Comparison of ENCODE assay signal across 11 cellular contexts in genomic region chr11:125163431-125164011, GRCh38. TPM values are rescaled to one million over a fixed set of nuclear protein-coding genes. Genes with fewer than 3 reads are reported as not detected.
A peak's percentile ranks its signal among the peaks of the same experiment; 100 is the strongest.
DNase-seq lines count a peak whose midpoint lies in the region; ATAC-seq and TF ChIP-seq lines count a peak whose summit lies in the region.
"Had no signal": no experiment of that assay in that cellular context is flagged by ENCODE, and none has a peak within 500 bp of the region (broad histone marks: within the 10 kb centered on the region; RNA-seq: fewer than 3 reads in every experiment).

No MANE protein-coding gene starts in this region.

- no peaks in the 10 kb centered on the region for H3K36me3 Mint-ChIP-seq in osteocyte (ENCODE audit: unreplicated experiment)
- H3K36me3 Mint-ChIP-seq in stimulated activated naive B cell treated with anti-CD40 and anti-IgM and Interleukin-4, amounts not matched to agents 10 μg/mL and 1 μg/mL and 100 μg/mL, for 72 hours, result no peaks in the 10 kb centered on the region

- peaks cover 36% of the 10 kb centered on the region for H3K27me3 ChIP-seq in H7 (ENCODE audit: control insufficient read depth, insufficient read depth, low read length)
- H3K27me3 ChIP-seq in hepatocyte, result peaks cover 42% of the 10 kb centered on the region

- H3K4me1 Mint-ChIP-seq in osteocyte (ENCODE audit: unreplicated experiment), result peaks cover 31% of the 10 kb centered on the region
- H3K4me1 Mint-ChIP-seq in stimulated activated naive B cell treated with anti-CD40 and anti-IgM and Interleukin-4, amounts not matched to agents 10 μg/mL and 1 μg/mL and 100 μg/mL, for 72 hours, result peaks cover 13 to 23% of the 10 kb centered on the region in 2 donors

- H3K4me3 ChIP-seq in H7 (ENCODE audit: insufficient read depth, low read depth, low read length) (no peak overlapping the region; the same call in 1 of the 2 replicates), hepatocyte (no peak overlapping the region)
- H3K4me3 ChIP-seq: K562 had no signal

- H2AFZ ChIP-seq in hepatocyte, result peak overlapping the region; percentile 35

- H3K4me2 ChIP-seq in hepatocyte, result peak overlapping the region; percentile 97

- peak overlapping the region; percentile 77; the same call in 1 of the 2 replicates for H3K27ac ChIP-seq in VCaP
- H3K27ac ChIP-seq in hepatocyte, result peak overlapping the region; percentile 47

- H3K9me3 Mint-ChIP-seq in osteocyte (ENCODE audit: unreplicated experiment), result no peaks in the 10 kb centered on the region
- no peaks in the 10 kb centered on the region for H3K9me3 Mint-ChIP-seq in stimulated activated naive B cell treated with anti-CD40 and anti-IgM and Interleukin-4, amounts not matched to agents 10 μg/mL and 1 μg/mL and 100 μg/mL, for 72 hours

- H3K9me3 ChIP-seq in hepatocyte (ENCODE audit: low read depth), result no peaks in the 10 kb centered on the region
- H3K9me3 ChIP-seq: left lung had no signal

- peaks cover 25% of the 10 kb centered on the region for H3K4me1 ChIP-seq in hepatocyte (ENCODE audit: insufficient read depth)

- no peaks in the 10 kb centered on the region for H3K36me3 ChIP-seq in H7 (replicated peaks; ENCODE audit: control insufficient read depth, insufficient read depth, low read length)
- H3K36me3 ChIP-seq in hepatocyte (replicated peaks; ENCODE audit: insufficient read depth, low read depth), result no peaks in the 10 kb centered on the region
- H3K36me3 ChIP-seq: left lung had no signal

- TF ChIP-seq CTCF in VCaP (conservative IDR thresholded peaks at IDR 0.05) (no peak), hepatocyte (IDR thresholded peaks at IDR 0.05; ENCODE audit: poor library complexity) (no peak), osteocyte (IDR thresholded peaks at IDR 0.05) (no peak)

- no peaks in the 10 kb centered on the region for H3K9me2 ChIP-seq in hepatocyte (replicated peaks; ENCODE audit: insufficient read depth)

- no peaks in the 10 kb centered on the region for H4K20me1 ChIP-seq in hepatocyte (ENCODE audit: insufficient read depth, poor library complexity, severe bottlenecking)

- H3K27me3 Mint-ChIP-seq in osteocyte (ENCODE audit: unreplicated experiment), result no peaks in the 10 kb centered on the region
- H3K27me3 Mint-ChIP-seq in stimulated activated naive B cell treated with anti-CD40 and anti-IgM and Interleukin-4, amounts not matched to agents 10 μg/mL and 1 μg/mL and 100 μg/mL, for 72 hours, result peaks cover 67 to 85% of the 10 kb centered on the region in 2 donors

- H3K27ac Mint-ChIP-seq in osteocyte (ENCODE audit: unreplicated experiment), result peak overlapping the region; percentile 89
- no peak overlapping the region for H3K27ac Mint-ChIP-seq in stimulated activated naive B cell treated with anti-CD40 and anti-IgM and Interleukin-4, amounts not matched to agents 10 μg/mL and 1 μg/mL and 100 μg/mL, for 72 hours

- peak overlapping the region; percentile 97 for H3K4me3 Mint-ChIP-seq in osteocyte (ENCODE audit: unreplicated experiment)
- H3K4me3 Mint-ChIP-seq in stimulated activated naive B cell treated with anti-CD40 and anti-IgM and Interleukin-4, amounts not matched to agents 10 μg/mL and 1 μg/mL and 100 μg/mL, for 72 hours, result peak overlapping the region in 1 of 2 donors; percentile 17

- H3K79me2 ChIP-seq in hepatocyte, result peaks cover 14% of the 10 kb centered on the region

- no peak for ATAC-seq in HG03442 (IDR thresholded peaks at IDR 0.05; ENCODE audit: unreplicated experiment)
- no peak for ATAC-seq in stimulated activated naive B cell treated with anti-CD40 and anti-IgM and Interleukin-4, amounts not matched to agents 10 μg/mL and 1 μg/mL and 100 μg/mL, for 72 hours (replicated peaks)

- WGBS in hepatocyte (ENCODE audit: low lambda C conversion rate, missing lambda C conversion rate), result 80% methylated on average over 6 of the region's 6 CpGs

- DNase-seq in H7, result peak; percentile 77
- DNase-seq in hepatocyte (ENCODE audit: low spot score), result no peak
- DNase-seq in osteocyte (ENCODE audit: extremely low spot score, unreplicated experiment), result no peak
- DNase-seq in GDM1 (lab: John Stamatoyannopoulos, UW), result no peak
- no peak for DNase-seq in GOT3 (lab: John Stamatoyannopoulos, UW)
- DNase-seq in stimulated activated naive B cell treated with anti-CD40 and anti-IgM and Interleukin-4, amounts not matched to agents 10 μg/mL and 1 μg/mL and 100 μg/mL, for 72 hours, result no peak
- DNase-seq: activated CD4-positive, CD25-positive, alpha-beta regulatory T cell treated with anti-CD3 and anti-CD28 coated beads, Interleukin-2, amount 50 U/mL, for 72 hours had no signal

RNA-seq across cellular contexts. Expression of gene PKNOX2, which starts 1.0 kb away (rescaled TPM):
- total RNA-seq in H7 (2014; rRNA removed; shearing (Covaris generic)), result 1.6 and 2.2 TPM in 2 replicates
- 3.1 and 4.3 TPM in 2 replicates for total RNA-seq in hepatocyte
- 2.1 and 3.0 TPM in 2 replicates for polyA plus RNA-seq in hepatocyte
- 78.7 and 89.3 TPM in 2 replicates for total RNA-seq in osteocyte
- total RNA-seq: K562 had no signal
- polyA plus RNA-seq: K562 had no signal

RNA-seq across cellular contexts. Expression of gene TMEM218, which starts 52.1 kb away (rescaled TPM):
- 22.7 and 31.9 TPM in 2 replicates for total RNA-seq in H7 (2014; rRNA removed; shearing (Covaris generic))
- total RNA-seq in hepatocyte, result 20.6 and 21.1 TPM in 2 replicates
- 20.7 and 24.6 TPM in 2 replicates for polyA plus RNA-seq in hepatocyte
- total RNA-seq in osteocyte, result 19.9 and 23.7 TPM in 2 replicates

Comparison
In these comparisons a context has a peak if more than half of its experiments do, and no peak if none do; other contexts are left out.
1. RNA of gene PKNOX2, which starts 1.0 kb away (total RNA-seq): 78.7 to 89.3 TPM in osteocyte; 3.1 to 4.3 TPM in hepatocyte and 1.6 to 2.2 TPM in H7; every median in the first group is over 10 times any median in the second.